Comparison of ENCODE assay signal across 8 cellular contexts in genomic region chr13:98173431-98173921, GRCh38. TPM values are rescaled to one million over a fixed set of nuclear protein-coding genes. Genes with fewer than 3 reads are reported as not detected.
DNase-seq lines count a peak whose midpoint lies in the region; ATAC-seq and TF ChIP-seq lines count a peak whose summit lies in the region.

No MANE protein-coding gene starts in this region.

- no peaks in the 10 kb centered on the region for H3K27me3 Mint-ChIP-seq in chondrocyte (ENCODE audit: low read depth)
- peaks cover 22% of the 10 kb centered on the region for H3K27me3 Mint-ChIP-seq in activated CD4-positive, alpha-beta T cell treated with anti-CD3 and anti-CD28 coated beads for 36 hours

- peaks cover 87% of the 10 kb centered on the region for H3K4me1 Mint-ChIP-seq in chondrocyte (ENCODE audit: low read depth)
- H3K4me1 Mint-ChIP-seq in activated CD4-positive, alpha-beta T cell treated with anti-CD3 and anti-CD28 coated beads for 36 hours = no peaks in the 10 kb centered on the region

- intact Hi-C loops in thyroid gland (cut with DNase I) = no loop called here
- intact Hi-C loops in activated CD4-positive, alpha-beta T cell treated with anti-CD3 and anti-CD28 coated beads for 36 hours (cut with DNase I, micrococcal nuclease) = no loop called here

- TF ChIP-seq POLR2A in thyroid gland (IDR thresholded peaks at IDR 0.05) = no peak

- no peak for ATAC-seq in HG03442 (IDR thresholded peaks at IDR 0.05; ENCODE audit: unreplicated experiment)
- ATAC-seq in activated CD4-positive, alpha-beta T cell treated with anti-CD3 and anti-CD28 coated beads for 36 hours = no peak
- no peak for ATAC-seq in HG02763 (IDR thresholded peaks at IDR 0.05; ENCODE audit: unreplicated experiment)
- ATAC-seq in HG03135 (IDR thresholded peaks at IDR 0.05; ENCODE audit: unreplicated experiment) = no peak

- TF ChIP-seq CTCF in chondrocyte (IDR thresholded peaks at IDR 0.05) (no peak), thyroid gland (IDR thresholded peaks at IDR 0.05) (no peak)

- 8 to 16% methylated on average over 5 of the region's 5 CpGs for WGBS in thyroid gland, 2 donors

- no peak overlapping the region for H3K4me3 ChIP-seq in thyroid gland (replicated peaks in 1 of 3)

- H3K9me3 ChIP-seq in thyroid gland = no peaks in the 10 kb centered on the region

- H3K9me3 Mint-ChIP-seq in chondrocyte (ENCODE audit: low read depth) = peaks cover 4% of the 10 kb centered on the region
- no peaks in the 10 kb centered on the region for H3K9me3 Mint-ChIP-seq in activated CD4-positive, alpha-beta T cell treated with anti-CD3 and anti-CD28 coated beads for 36 hours (ENCODE audit: low read depth)

- H3K36me3 Mint-ChIP-seq in chondrocyte (ENCODE audit: low read depth) = peaks cover 8% of the 10 kb centered on the region
- H3K36me3 Mint-ChIP-seq in activated CD4-positive, alpha-beta T cell treated with anti-CD3 and anti-CD28 coated beads for 36 hours (ENCODE audit: low read depth) = no peaks in the 10 kb centered on the region

- POLR2A ChIA-PET in activated CD4-positive, alpha-beta T cell treated with anti-CD3 and anti-CD28 coated beads for 36 hours (lab: Charles Lee) = no interaction called here

- H3K27ac Mint-ChIP-seq in chondrocyte (ENCODE audit: unreplicated experiment) = peak overlapping the region; percentile 98
- no peak overlapping the region for H3K27ac Mint-ChIP-seq in activated CD4-positive, alpha-beta T cell treated with anti-CD3 and anti-CD28 coated beads for 36 hours

- CTCF ChIA-PET in activated CD4-positive, alpha-beta T cell treated with anti-CD3 and anti-CD28 coated beads for 36 hours (lab: Charles Lee) = interaction anchor here (0.7 kb wide), 1 partner anchor 73 kb away, joined by 4 read pairs; no protein-coding TSS in a partner anchor

- no peaks in the 10 kb centered on the region for H3K36me3 ChIP-seq in thyroid gland

- H3K27ac ChIP-seq in thyroid gland = peak overlapping the region; percentile 88 to 98 (median 94)

- peak; percentile 78 for DNase-seq in HS-5 (ENCODE audit: low read depth)
- no peak for DNase-seq in chondrocyte (ENCODE audit: low spot score)
- peak; percentile 48 for DNase-seq in left kidney (ENCODE audit: low read depth, low spot score)
- peak; percentile 34 to 38 for DNase-seq in thyroid gland
- no peak for DNase-seq in activated CD4-positive, alpha-beta T cell treated with anti-CD3 and anti-CD28 coated beads for 36 hours

- no peaks in the 10 kb centered on the region for H3K27me3 ChIP-seq in thyroid gland

- H3K4me3 Mint-ChIP-seq in chondrocyte (ENCODE audit: unreplicated experiment) = peak overlapping the region; percentile 33
- H3K4me3 Mint-ChIP-seq in activated CD4-positive, alpha-beta T cell treated with anti-CD3 and anti-CD28 coated beads for 36 hours = no peak overlapping the region

- peaks cover 49 to 54% of the 10 kb centered on the region in 2 donors for H3K4me1 ChIP-seq in thyroid gland

RNA-seq across cellular contexts. Expression of gene RNF113B, which starts 3.6 kb away (rescaled TPM):
- total RNA-seq in chondrocyte = not detected in 3 replicates
- total RNA-seq in thyroid gland = not detected
- not detected for total RNA-seq in activated CD4-positive, alpha-beta T cell treated with anti-CD3 and anti-CD28 coated beads for 36 hours

RNA-seq across cellular contexts. Expression of gene FARP1, which starts 30.6 kb away (rescaled TPM):
- 237 to 331 TPM (median 328 TPM) in 3 replicates for total RNA-seq in chondrocyte
- total RNA-seq in thyroid gland = 100 to 1,000 TPM; 103 to 172 (median 129) TPM
- under 1 TPM; 0.25 to 0.40 TPM for total RNA-seq in activated CD4-positive, alpha-beta T cell treated with anti-CD3 and anti-CD28 coated beads for 36 hours

Comparison
In these comparisons a context has a peak if more than half of its experiments do, and no peak if none do; other contexts are left out.
1. DNase-seq: peak in HS-5 (single experiment), left kidney (single experiment) and thyroid gland (2 of 2); none in chondrocyte (single experiment) and activated CD4-positive, alpha-beta T cell treated with anti-CD3 and anti-CD28 coated beads for 36 hours (single experiment).
2. RNA of gene FARP1, which starts 30.6 kb away (total RNA-seq): 237 to 331 TPM in chondrocyte and 103 to 172 TPM in thyroid gland; 0.25 to 0.40 TPM in activated CD4-positive, alpha-beta T cell treated with anti-CD3 and anti-CD28 coated beads for 36 hours; every median in the first group is over 10 times any median in the second.